In the genomic region with DNA sequence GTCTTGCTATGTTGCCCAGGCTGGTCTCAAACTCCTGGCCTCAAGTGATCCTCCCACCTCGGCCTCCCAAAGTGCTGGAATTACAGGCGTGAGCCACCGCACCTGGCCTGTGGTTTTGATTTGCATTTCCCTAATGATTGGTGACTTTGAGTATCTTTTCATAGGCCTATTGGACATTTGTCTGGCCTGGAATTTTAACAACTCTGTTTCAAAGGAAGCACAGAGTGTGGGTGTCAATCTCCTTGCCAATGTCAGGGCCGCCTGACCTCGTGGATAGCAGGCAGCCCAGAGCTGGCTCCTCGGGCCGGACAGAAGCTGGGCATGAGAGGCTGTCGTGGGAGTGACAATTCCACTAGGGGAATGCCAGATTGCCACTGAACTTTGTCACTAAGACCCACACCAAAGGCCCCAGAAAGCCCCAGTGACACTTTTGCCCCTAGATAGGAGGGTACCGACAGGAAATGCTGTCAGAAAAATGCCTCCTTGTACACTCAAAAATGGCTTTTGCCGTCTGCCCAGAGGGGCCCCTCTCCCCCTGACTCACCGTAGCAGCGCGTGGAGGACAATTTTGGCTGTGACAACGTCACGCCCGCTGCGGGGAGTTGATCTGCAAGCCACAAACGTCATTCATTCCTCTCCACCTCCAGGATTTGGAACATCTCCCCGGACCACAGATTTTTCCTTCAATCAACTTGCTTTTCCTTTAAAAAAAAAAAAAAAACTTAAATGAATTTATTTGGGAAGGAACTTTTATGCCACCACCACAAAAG, we compare ENCODE assay signal across 8 cellular contexts. TPM values are rescaled to one million over a fixed set of nuclear protein-coding genes. Genes with fewer than 3 reads are reported as not detected.
DNase-seq lines count a peak whose midpoint lies in the region; ATAC-seq and TF ChIP-seq lines count a peak whose summit lies in the region.

No MANE protein-coding gene starts in this region.

- H3K4me1 ChIP-seq in ascending aorta (peaks cover 7 to 25% of the 10 kb centered on the region in 2 donors), neural progenitor cell (peaks cover 15% of the 10 kb centered on the region), tibial artery (peaks cover 0 to 37% (median 20%) of the 10 kb centered on the region in 4 donors)

- peak overlapping the region; percentile 97 for H3K27ac Mint-ChIP-seq in neural progenitor cell

- DNase-seq in GDM1 (lab: John Stamatoyannopoulos, UW) (peak; percentile 22), T-helper 2 cell (peak; percentile 61 to 95 (median 86)), ascending aorta (ENCODE audit: low spot score in 2 of 2) (peak; percentile 62 to 90), neural progenitor cell (ENCODE audit: low spot score) (no peak), tibial artery (peak in 1 of 2 donors; percentile 86), NCI-H2107 treated with DMSO at 0.1 percent for 48 hours (lab: John Stamatoyannopoulos, UW; ENCODE audit: unreplicated experiment) (no peak), omental fat pad (ENCODE audit: low spot score) (no peak), NCI-H1436 (lab: John Stamatoyannopoulos, UW) (no peak)

- ATAC-seq in omental fat pad (ENCODE audit: low FRiP score) = no peak

- TF ChIP-seq CTCF in ascending aorta (IDR thresholded peaks at IDR 0.05) (no peak), neural progenitor cell (IDR thresholded peaks at IDR 0.05) (no peak), tibial artery (IDR thresholded peaks at IDR 0.05) (no peak), omental fat pad (IDR thresholded peaks at IDR 0.05) (no peak)

- peaks cover under 1% of the 10 kb centered on the region for H3F3A ChIP-seq in neural progenitor cell (ENCODE audit: low read depth)

- no peak overlapping the region for H3K9ac ChIP-seq in neural progenitor cell

- H2AFZ ChIP-seq in neural progenitor cell (replicated peaks) = no peak overlapping the region

- H3K9me3 Mint-ChIP-seq in neural progenitor cell = no peaks in the 10 kb centered on the region

- no peaks in the 10 kb centered on the region for H4K20me1 ChIP-seq in neural progenitor cell (ENCODE audit: low read depth)

- no peaks in the 10 kb centered on the region for H3K9me3 ChIP-seq in ascending aorta
- no peaks in the 10 kb centered on the region for H3K9me3 ChIP-seq in neural progenitor cell (ENCODE audit: low read depth)
- no peaks in the 10 kb centered on the region for H3K9me3 ChIP-seq in tibial artery

- H3K79me2 ChIP-seq in neural progenitor cell (ENCODE audit: low read depth) = no peaks in the 10 kb centered on the region

- H3K4me3 Mint-ChIP-seq in neural progenitor cell = peak overlapping the region; percentile 58

- H3K4me3 ChIP-seq in ascending aorta (peak overlapping the region in 1 of 2 donors; percentile 21), neural progenitor cell (no peak overlapping the region), tibial artery (peak overlapping the region in 1 of 2 donors; percentile 29)

- H3K36me3 Mint-ChIP-seq in neural progenitor cell = no peaks in the 10 kb centered on the region

- intact Hi-C loops in ascending aorta (cut with DNase I) (loop anchor here (5.0 kb wide), 1 partner anchor 1592 kb away; a partner anchor contains a TSS), tibial artery (cut with DNase I; ENCODE audit: low total_unique reads) (no loop called here)

- H3K27me3 ChIP-seq in ascending aorta (no peaks in the 10 kb centered on the region), neural progenitor cell (no peaks in the 10 kb centered on the region), tibial artery (no peaks in the 10 kb centered on the region)

- peak overlapping the region; percentile 91 to 92 for H3K27ac ChIP-seq in ascending aorta
- no peak overlapping the region for H3K27ac ChIP-seq in neural progenitor cell
- peak overlapping the region; percentile 87 to 89 for H3K27ac ChIP-seq in tibial artery

- H3K4me1 Mint-ChIP-seq in neural progenitor cell = peaks cover 38% of the 10 kb centered on the region

- no peak overlapping the region for H3K4me2 ChIP-seq in neural progenitor cell

- peaks cover 11% of the 10 kb centered on the region for H3K27me3 Mint-ChIP-seq in neural progenitor cell (ENCODE audit: insufficient read depth, low read depth)

- H3K36me3 ChIP-seq in ascending aorta = no peaks in the 10 kb centered on the region
- no peaks in the 10 kb centered on the region for H3K36me3 ChIP-seq in neural progenitor cell
- H3K36me3 ChIP-seq in tibial artery = no peaks in the 10 kb centered on the region

RNA-seq across cellular contexts. Expression of a gene that starts 11.7 kb away (rescaled TPM):
- total RNA-seq in ascending aorta = 201 TPM
- total RNA-seq in neural progenitor cell (ENCODE audit: low replicate concordance) = 1.1 and 1.5 TPM in 2 replicates
- total RNA-seq in omental fat pad = 100 to 1,000 TPM in 1 of 4 donors, 10 to 100 TPM in 3; 38.1 to 106 (median 62.8) TPM

RNA-seq across cellular contexts. Expression of a gene that starts 49.6 kb away (rescaled TPM):
- 83.4 TPM for total RNA-seq in ascending aorta
- total RNA-seq in neural progenitor cell (ENCODE audit: low replicate concordance) = 38.6 and 92.0 TPM in 2 replicates
- total RNA-seq in omental fat pad = 100 to 1,000 TPM in 1 of 4 donors, 10 to 100 TPM in 3; 68.4 to 139 (median 76.3) TPM

Comparison
In these comparisons a context has a peak if more than half of its experiments do, and no peak if none do; other contexts are left out.
1. DNase-seq: peak in GDM1 (single experiment), T-helper 2 cell (5 of 5) and ascending aorta (2 of 2); none in neural progenitor cell (single experiment), NCI-H2107 treated with DMSO at 0.1 percent for 48 hours (single experiment), omental fat pad (single experiment) and NCI-H1436 (single experiment).
2. RNA of a gene that starts 11.7 kb away (total RNA-seq): 201 TPM in ascending aorta (single experiment) and 38.1 to 106 TPM in omental fat pad; 1.1 to 1.5 TPM in neural progenitor cell; every median in the first group is over 10 times any median in the second.